ENCODE assay signal across 8 cellular contexts in genomic region chr1:235867903-235868469, GRCh38. TPM values are rescaled to one million over a fixed set of nuclear protein-coding genes. Genes with fewer than 3 reads are reported as not detected.
DNase-seq lines count a peak whose midpoint lies in the region; ATAC-seq, FAIRE-seq and TF ChIP-seq lines count a peak whose summit lies in the region.

No MANE protein-coding gene starts in this region.

- H3F3A ChIP-seq in MM.1S (ENCODE audit: insufficient read depth, low read length) (peaks cover 22% of the 10 kb centered on the region; the same call in 1 of the 2 replicates), neural progenitor cell (ENCODE audit: low read depth) (peaks cover 17% of the 10 kb centered on the region)

- no peaks in the 10 kb centered on the region for H3K27me3 ChIP-seq in MM.1S (replicated peaks; ENCODE audit: insufficient read depth, low read length)
- H3K27me3 ChIP-seq in ascending aorta = no peaks in the 10 kb centered on the region
- H3K27me3 ChIP-seq in neural progenitor cell = peaks cover 37% of the 10 kb centered on the region

- H3K79me2 ChIP-seq in MM.1S (ENCODE audit: low read length) (peaks cover 15% of the 10 kb centered on the region), neural progenitor cell (ENCODE audit: low read depth) (no peaks in the 10 kb centered on the region)

- intact Hi-C loops in ascending aorta (cut with DNase I) = loop anchor here (1.0 to 5.0 kb wide), 4 partner anchors 15 to 363 kb away; partner anchors contain the start of genes B3GALNT2 and NID1

- H3K36me3 Mint-ChIP-seq in neural progenitor cell = no peaks in the 10 kb centered on the region

- H3K9me3 ChIP-seq in MM.1S (replicated peaks; ENCODE audit: insufficient read depth, low read length) (no peaks in the 10 kb centered on the region), ascending aorta (no peaks in the 10 kb centered on the region), neural progenitor cell (ENCODE audit: low read depth) (no peaks in the 10 kb centered on the region)

- peak; percentile 37 for ATAC-seq in GM19452 (IDR thresholded peaks at IDR 0.05; ENCODE audit: unreplicated experiment)

- TF ChIP-seq CTCF in 22Rv1 (IDR thresholded peaks at IDR 0.05) (no peak), MM.1S (IDR thresholded peaks at IDR 0.05; ENCODE audit: low read length) (no peak), ascending aorta (IDR thresholded peaks at IDR 0.05) (no peak), neural progenitor cell (IDR thresholded peaks at IDR 0.05) (no peak)

- H3K36me3 ChIP-seq in MM.1S (replicated peaks; ENCODE audit: insufficient read depth, low read length) = no peaks in the 10 kb centered on the region
- H3K36me3 ChIP-seq in ascending aorta = no peaks in the 10 kb centered on the region
- no peaks in the 10 kb centered on the region for H3K36me3 ChIP-seq in neural progenitor cell

- no peaks in the 10 kb centered on the region for H3K9me2 ChIP-seq in MM.1S (replicated peaks; ENCODE audit: insufficient read depth, low read length)

- peaks cover 14% of the 10 kb centered on the region for H3K4me1 Mint-ChIP-seq in neural progenitor cell

- H3K4me2 ChIP-seq in MM.1S (ENCODE audit: low read depth, low read length) = peak overlapping the region; percentile 92
- peak overlapping the region; percentile 73 for H3K4me2 ChIP-seq in neural progenitor cell

- FAIRE-seq in H54 (lab: Jason Lieb, UNC) = no peak

- H3K9ac ChIP-seq in MM.1S (ENCODE audit: low read length) (peak overlapping the region; percentile 82), neural progenitor cell (no peak overlapping the region)

- DNase-seq in MM.1S = peak; percentile 48
- no peak for DNase-seq in ascending aorta (ENCODE audit: low spot score in 2 of 2)
- DNase-seq in neural progenitor cell (ENCODE audit: low spot score) = no peak
- DNase-seq in NCI-H748 (lab: John Stamatoyannopoulos, UW; ENCODE audit: unreplicated experiment) = no peak
- no peak for DNase-seq in H54 (ENCODE audit: insufficient read length, low spot score)
- no peak for DNase-seq in NCI-H187 (lab: John Stamatoyannopoulos, UW)

- H3K27ac Mint-ChIP-seq in neural progenitor cell = peak overlapping the region; percentile 18

- 0 out of 2 replicates have a peak, but pooled peaks cover 3% of the 10 kb centered on the region for H3K4me1 ChIP-seq in MM.1S (ENCODE audit: low read length)
- peaks cover 0 to 7% of the 10 kb centered on the region in 2 donors for H3K4me1 ChIP-seq in ascending aorta
- H3K4me1 ChIP-seq in neural progenitor cell = peaks cover 11% of the 10 kb centered on the region

- H3K4me3 Mint-ChIP-seq in neural progenitor cell = peak overlapping the region; percentile 93

- TF ChIP-seq POLR2A in H54 (IDR thresholded peaks at IDR 0.05; ENCODE audit: low read depth, low read length) = no peak

- H3K27me3 Mint-ChIP-seq in neural progenitor cell (ENCODE audit: insufficient read depth, low read depth) = peaks cover 20% of the 10 kb centered on the region

- H3K27ac ChIP-seq in 22Rv1 (peak overlapping the region; percentile 46), MM.1S (ENCODE audit: low read length) (peak overlapping the region; percentile 69), ascending aorta (peak overlapping the region; percentile 92 to 93), neural progenitor cell (no peak overlapping the region)

- H2AFZ ChIP-seq in MM.1S (ENCODE audit: low read length) = peak overlapping the region; percentile 97
- H2AFZ ChIP-seq in neural progenitor cell (replicated peaks) = peak overlapping the region; percentile 83

- H3K4me3 ChIP-seq in MM.1S (ENCODE audit: low read length) (peak overlapping the region; percentile 88), ascending aorta (peak overlapping the region; percentile 84 to 95), neural progenitor cell (peak overlapping the region; percentile 69)

- H4K20me1 ChIP-seq in MM.1S (ENCODE audit: insufficient read depth, low read length) = no peaks in the 10 kb centered on the region
- H4K20me1 ChIP-seq in neural progenitor cell (ENCODE audit: low read depth) = no peaks in the 10 kb centered on the region

- H3K9me3 Mint-ChIP-seq in neural progenitor cell = no peaks in the 10 kb centered on the region

RNA-seq across cellular contexts. Expression of gene LYST, which starts 1.3 kb away (rescaled TPM):
- 169 TPM for total RNA-seq in ascending aorta
- 0.82 and 1.5 TPM in 2 replicates for total RNA-seq in neural progenitor cell (ENCODE audit: low replicate concordance)

Comparison
In these comparisons a context has a peak if more than half of its experiments do, and no peak if none do; other contexts are left out.
1. RNA of gene LYST, which starts 1.3 kb away (total RNA-seq): 169 TPM in ascending aorta (single experiment); 0.82 to 1.5 TPM in neural progenitor cell; every median in the first group is over 10 times any median in the second.
2. Peak in every context shown above with its lines, with median percentiles within 50 percentile points of each other: H3K4me3 ChIP-seq.